In the genomic region with DNA sequence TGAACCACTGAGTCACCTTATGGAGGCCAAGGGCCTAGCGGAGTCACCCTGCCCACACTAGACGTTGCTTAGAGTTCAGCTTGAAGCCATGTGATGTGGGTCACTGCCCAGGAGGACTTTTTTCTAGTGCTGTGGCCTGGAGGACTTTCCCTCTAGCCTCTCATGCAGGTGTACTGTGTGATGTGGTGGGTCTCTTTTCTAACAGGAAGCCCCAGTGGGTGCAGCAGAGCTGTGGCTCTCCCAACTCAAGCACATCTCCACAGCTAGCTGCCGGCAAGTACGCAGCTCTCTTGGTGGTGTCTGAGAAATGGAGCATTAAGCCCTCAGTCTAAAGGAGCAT, we compare ENCODE assay signal across 14 cellular contexts. TPM values are rescaled to one million over a fixed set of nuclear protein-coding genes. Genes with fewer than 3 reads are reported as not detected.
A peak's percentile ranks its signal among the peaks of the same experiment; 100 is the strongest.
DNase-seq lines count a peak whose midpoint lies in the region; ATAC-seq and TF ChIP-seq lines count a peak whose summit lies in the region.
"Had no signal": no experiment of that assay in that cellular context is flagged by ENCODE, and none has a peak within 500 bp of the region (broad histone marks: within the 10 kb centered on the region; RNA-seq: fewer than 3 reads in every experiment).

No MANE protein-coding gene starts in this region.

- H3F3A ChIP-seq in PC-9 (ENCODE audit: insufficient read depth, low read depth): peaks cover 15% of the 10 kb centered on the region; the same call in 1 of the 2 replicates

- no TSS peak for BruUV-seq in PC-9 (replicated peaks; lab: Mats Ljungman, UMichigan)

- DNase-seq in GM10248 (ENCODE audit: extremely low spot score): peak; percentile 64
- peak; percentile 72 for DNase-seq in GM20000 (ENCODE audit: low spot score)
- no peak for DNase-seq in central memory CD8-positive, alpha-beta T cell (ENCODE audit: low spot score in 2 of 2)
- DNase-seq in effector CD8-positive, alpha-beta T cell (lab: John Stamatoyannopoulos, UW): no peak
- DNase-seq in coronary artery (ENCODE audit: low spot score): no peak
- no peak for DNase-seq in NCI-H1092 treated with DMSO at 0.1 percent for 48 hours (lab: John Stamatoyannopoulos, UW)
- DNase-seq in PC-9: no peak
- DNase-seq: activated effector memory CD4-positive, alpha-beta T cell treated with anti-CD3 and anti-CD28 coated beads, Interleukin-2, amount 50 U/mL, for 16 hours; Caco-2 had no signal

- H3K27me3 Mint-ChIP-seq in central memory CD8-positive, alpha-beta T cell: no peaks in the 10 kb centered on the region

- 0 out of 2 replicates have a peak, but pooled peaks cover 23% of the 10 kb centered on the region for H3K79me2 ChIP-seq in PC-9 (ENCODE audit: low read depth)

- H3K27ac Mint-ChIP-seq in central memory CD8-positive, alpha-beta T cell (ENCODE audit: low read depth): no peak overlapping the region

- intact Hi-C loops in PC-9 (cut with micrococcal nuclease; ENCODE audit: unreplicated experiment): no loop called here

- H3K4me3 ChIP-seq in coronary artery (no peak overlapping the region), PC-9 (no peak overlapping the region)
- H3K4me3 ChIP-seq: pancreas, vagina had no signal

- H3K4me3 Mint-ChIP-seq in central memory CD8-positive, alpha-beta T cell: no peak overlapping the region

- no peak overlapping the region for H3K4me2 ChIP-seq in PC-9

- H3K36me3 ChIP-seq in PC-9 (ENCODE audit: low read depth): no peaks in the 10 kb centered on the region
- H3K36me3 ChIP-seq: pancreas, vagina had no signal

- H3K36me3 Mint-ChIP-seq in central memory CD8-positive, alpha-beta T cell (ENCODE audit: insufficient read depth): peaks cover 5% of the 10 kb centered on the region

- H2AFZ ChIP-seq in PC-9: no peak overlapping the region

- no peaks in the 10 kb centered on the region for H3K27me3 ChIP-seq in PC-9 (ENCODE audit: insufficient read depth, low read depth)
- H3K27me3 ChIP-seq: pancreas, vagina had no signal

- H3K27ac ChIP-seq in coronary artery: no peak overlapping the region
- H3K27ac ChIP-seq in PC-9: no peak overlapping the region
- H3K27ac ChIP-seq: epithelial cell of prostate, pancreas, vagina had no signal

- H3K4me1 ChIP-seq in PC-9 (replicated peaks; ENCODE audit: insufficient read depth): no peaks in the 10 kb centered on the region

- no peak for TF ChIP-seq CTCF in GM10248 (IDR thresholded peaks at IDR 0.05; ENCODE audit: control extremely low read depth, extremely low read depth, low read depth, missing control alignments)
- no peak for TF ChIP-seq CTCF in GM20000 (IDR thresholded peaks at IDR 0.05; ENCODE audit: extremely low read depth, missing control alignments)
- no peak for TF ChIP-seq CTCF in coronary artery (IDR thresholded peaks at IDR 0.05)
- TF ChIP-seq CTCF in PC-9 (conservative IDR thresholded peaks at IDR 0.05): no peak

- peak; percentile 91 for ATAC-seq in HG03565 (IDR thresholded peaks at IDR 0.05; ENCODE audit: unreplicated experiment)
- ATAC-seq in central memory CD8-positive, alpha-beta T cell (replicated peaks; ENCODE audit: extremely low read depth, poor library complexity, severe bottlenecking): peak; percentile 70
- ATAC-seq: pancreas, SK-N-SH treated with all-trans-retinoic acid at 6 μM for 48 hours had no signal

- H3K9me2 ChIP-seq in PC-9 (ENCODE audit: insufficient read depth): no peaks in the 10 kb centered on the region

- H3K4me1 Mint-ChIP-seq in central memory CD8-positive, alpha-beta T cell: peaks cover 20% of the 10 kb centered on the region

- CTCF ChIA-PET in GM10248 (lab: Yijun Ruan, JAX) (interaction anchor here (0.8 to 2.9 kb wide), 6 partner anchors 13 to 91 kb away, joined by 3 to 10 read pairs (median 4); no protein-coding TSS in a partner anchor), PC-9 (lab: Charles Lee) (no interaction called here)

- POLR2A ChIA-PET in GM10248 (lab: Yijun Ruan, JAX): interaction anchor here (1.6 kb wide), 1 partner anchor 13 kb away, joined by 11 read pairs; the partner anchor contains the start of gene POR
- POLR2A ChIA-PET in PC-9 (lab: Charles Lee; ENCODE audit: unreplicated experiment): interaction anchor here (0.6 kb wide), 1 partner anchor 13 kb away, joined by 5 read pairs; no protein-coding TSS in a partner anchor

- H3K9me3 ChIP-seq in PC-9 (ENCODE audit: insufficient read depth, low read depth): no peaks in the 10 kb centered on the region
- H3K9me3 ChIP-seq: Caco-2, pancreas, vagina had no signal

- H3K9me3 Mint-ChIP-seq in central memory CD8-positive, alpha-beta T cell: no peaks in the 10 kb centered on the region

- H4K20me1 ChIP-seq in PC-9 (ENCODE audit: insufficient read depth): no peaks in the 10 kb centered on the region; the same call in 1 of the 2 replicates

RNA-seq across cellular contexts. Expression of gene POR, which starts 13.6 kb away (rescaled TPM):
- total RNA-seq in PC-9 (2021): 151 and 205 TPM in 2 replicates

RNA-seq across cellular contexts. Expression of gene RHBDD2, which starts 49.7 kb away (rescaled TPM):
- 71.7 and 75.6 TPM in 2 replicates for total RNA-seq in PC-9 (2021)

Comparison
In these comparisons a context has a peak if more than half of its experiments do, and no peak if none do; other contexts are left out.
1. DNase-seq: peak in GM10248 (single experiment) and GM20000 (single experiment); none in central memory CD8-positive, alpha-beta T cell (0 of 2), effector CD8-positive, alpha-beta T cell (single experiment), coronary artery (single experiment), NCI-H1092 treated with DMSO at 0.1 percent for 48 hours (single experiment) and PC-9 (0 of 2).